Comparison of ENCODE assay signal across 14 cellular contexts in genomic region chr7:7750571-7751242, GRCh38.
"Had no signal": no experiment of that assay in that cellular context is flagged by ENCODE, and none has a peak within 500 bp of the region (broad histone marks: within the 10 kb centered on the region; RNA-seq: fewer than 3 reads in every experiment).

No MANE protein-coding gene starts in this region.

- H3K9me3 ChIP-seq: gastroesophageal sphincter, mucosa of descending colon had no signal

- H3K27ac Mint-ChIP-seq: naive thymus-derived CD8-positive, alpha-beta T cell had no signal

- H3K27ac ChIP-seq: gastroesophageal sphincter, left lung had no signal

- H3K4me3 Mint-ChIP-seq: naive thymus-derived CD8-positive, alpha-beta T cell had no signal

- H3K36me3 ChIP-seq: gastroesophageal sphincter, left lung had no signal

- FAIRE-seq: colon, endometrium had no signal

- H3K27me3 ChIP-seq: gastroesophageal sphincter, left lung had no signal

- H3K9me3 Mint-ChIP-seq: naive thymus-derived CD8-positive, alpha-beta T cell had no signal

- H3K4me1 ChIP-seq: left lung had no signal

- H3K4me3 ChIP-seq: gastroesophageal sphincter, left lung, mucosa of descending colon had no signal

- DNase-seq: activated CD4-positive, alpha-beta T cell treated with anti-CD3 and anti-CD28 coated beads, Interleukin-2, amount 50 U/mL, for 4 hours; activated naive CD4-positive, alpha-beta T cell treated with anti-CD3 and anti-CD28 coated beads, Interleukin-2, amount 50 U/mL, for 16 hours; islet precursor cell; left lung; naive thymus-derived CD8-positive, alpha-beta T cell; stimulated activated CD4-positive, alpha-beta T cell treated with anti-CD3 and anti-CD28 coated beads, Interleukin-4, amount 100 ng/mL, for 24 hours; stimulated activated naive CD4-positive, alpha-beta T cell; T-helper 9 cell; trophoblast cell had no signal

- H3K27me3 Mint-ChIP-seq: naive thymus-derived CD8-positive, alpha-beta T cell had no signal

- ATAC-seq: activated CD4-positive, CD25-positive, alpha-beta regulatory T cell treated with anti-CD3 and anti-CD28 coated beads, Interleukin-2, amount 50 U/mL, for 24 hours; gastroesophageal sphincter; left lung; naive thymus-derived CD8-positive, alpha-beta T cell had no signal
